11 cellular contexts compared by ENCODE assay signal in the genomic region with DNA sequence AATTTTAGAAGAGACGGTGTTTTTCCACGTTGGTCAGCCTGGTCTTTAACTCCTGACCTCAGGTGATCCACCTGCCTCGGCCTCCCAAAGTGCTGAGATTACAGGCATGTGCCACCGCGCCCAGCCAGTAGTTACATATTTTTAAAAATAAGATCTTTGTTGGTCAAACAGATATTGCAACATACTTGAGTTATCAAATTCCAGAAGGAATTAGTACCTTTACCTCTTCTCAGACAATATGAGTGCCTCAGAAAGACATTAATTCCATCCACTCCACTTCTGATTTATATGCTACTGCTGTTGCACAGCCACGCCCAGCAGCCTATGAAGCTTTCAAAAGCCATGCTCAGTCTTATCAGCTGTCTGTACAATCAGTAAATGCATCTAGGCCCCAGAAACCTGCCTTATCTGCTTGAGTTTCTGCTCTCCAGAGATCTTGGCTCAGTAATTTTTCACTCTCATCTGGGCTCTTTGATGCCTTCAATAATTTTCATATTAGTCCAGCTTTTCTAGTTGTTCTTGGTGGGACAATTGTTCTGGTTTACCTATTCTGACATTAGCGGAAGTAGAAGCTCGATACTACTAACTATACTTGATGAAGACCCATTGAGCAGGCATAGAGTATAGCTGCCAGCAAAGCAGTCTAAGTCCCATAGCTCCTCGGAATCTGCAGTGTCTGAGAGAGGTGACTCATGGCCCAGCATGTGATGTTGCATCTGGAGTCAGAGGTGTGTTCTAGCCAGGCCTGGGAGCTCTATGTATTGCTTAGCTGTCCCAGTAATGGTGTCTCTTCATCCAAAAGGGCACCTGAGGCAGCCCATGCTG. TPM values are rescaled to one million over a fixed set of nuclear protein-coding genes. Genes with fewer than 3 reads are reported as not detected.
A peak's percentile ranks its signal among the peaks of the same experiment; 100 is the strongest.
DNase-seq lines count a peak whose midpoint lies in the region; ATAC-seq and TF ChIP-seq lines count a peak whose summit lies in the region.
"Had no signal": no experiment of that assay in that cellular context is flagged by ENCODE, and none has a peak within 500 bp of the region (broad histone marks: within the 10 kb centered on the region; RNA-seq: fewer than 3 reads in every experiment).

No MANE protein-coding gene starts in this region.

- DNase-seq in Calu3 (peak; percentile 57), HuH-7.5 (ENCODE audit: low spot score) (peak; percentile 27), astrocyte of the cerebellum (ENCODE audit: low read depth) (peak; percentile 40), T1000 (lab: John Stamatoyannopoulos, UW) (no peak), lower lobe of right lung (no peak), anterior cingulate cortex (lab: John Stamatoyannopoulos, UW) (no peak)
- no peak for DNase-seq in naive thymus-derived CD4-positive, alpha-beta T cell
- no peak for DNase-seq in CD8-positive, alpha-beta T cell
- DNase-seq: amygdala, NCI-H446 treated with DMSO at 0.1 percent for 48 hours had no signal

- no TSS peak for BruUV-seq in Calu3 (replicated peaks; lab: Mats Ljungman, UMichigan)

- no peak for ATAC-seq in naive thymus-derived CD4-positive, alpha-beta T cell
- ATAC-seq in CD8-positive, alpha-beta T cell, result no peak
- ATAC-seq in lower lobe of right lung, result no peak

- POLR2A ChIA-PET in naive thymus-derived CD4-positive, alpha-beta T cell (lab: Charles Lee), result interaction anchor here (0.7 to 1.9 kb wide), 3 partner anchors 17 to 266 kb away, joined by 3 to 12 read pairs (median 3); no protein-coding TSS in a partner anchor
- POLR2A ChIA-PET in CD8-positive, alpha-beta T cell (lab: Charles Lee), result interaction anchor here (0.9 to 1.0 kb wide), 2 partner anchors 31 to 47 kb away, joined by 3 read pairs; no protein-coding TSS in a partner anchor

- peaks cover 17% of the 10 kb centered on the region for H3K4me1 Mint-ChIP-seq in Calu3 (ENCODE audit: low read depth, unreplicated experiment)
- peaks cover 19 to 43% (median 36%) of the 10 kb centered on the region in 7 donors for H3K4me1 Mint-ChIP-seq in naive thymus-derived CD4-positive, alpha-beta T cell
- H3K4me1 Mint-ChIP-seq in CD8-positive, alpha-beta T cell (ENCODE audit: low read depth), result peaks cover 32% of the 10 kb centered on the region

- no peaks in the 10 kb centered on the region for H3K36me3 Mint-ChIP-seq in Calu3 (ENCODE audit: insufficient read depth, unreplicated experiment)
- H3K36me3 Mint-ChIP-seq in naive thymus-derived CD4-positive, alpha-beta T cell, result peaks cover 0 to 4% (median 0%) of the 10 kb centered on the region in 5 donors
- no peaks in the 10 kb centered on the region for H3K36me3 Mint-ChIP-seq in CD8-positive, alpha-beta T cell

- no peaks in the 10 kb centered on the region for H3K27me3 ChIP-seq in naive thymus-derived CD4-positive, alpha-beta T cell (ENCODE audit: control insufficient read depth in 2 of 2, insufficient read depth in 2 of 2, low read length in 2 of 2)
- no peaks in the 10 kb centered on the region for H3K27me3 ChIP-seq in CD8-positive, alpha-beta T cell (ENCODE audit: insufficient read depth, low read length)
- no peaks in the 10 kb centered on the region for H3K27me3 ChIP-seq in lower lobe of right lung (ENCODE audit: low read depth)

- no peak overlapping the region for H3K4me3 ChIP-seq in astrocyte of the cerebellum (ENCODE audit: low read depth, low read length)
- no peak overlapping the region for H3K4me3 ChIP-seq in naive thymus-derived CD4-positive, alpha-beta T cell (ENCODE audit: low read length)
- H3K4me3 ChIP-seq in CD8-positive, alpha-beta T cell (ENCODE audit: low read depth, low read length), result no peak overlapping the region
- no peak overlapping the region for H3K4me3 ChIP-seq in lower lobe of right lung

- no peaks in the 10 kb centered on the region for H3K36me3 ChIP-seq in naive thymus-derived CD4-positive, alpha-beta T cell (ENCODE audit: control insufficient read depth in 2 of 3, insufficient read depth in 3 of 3, low read length in 3 of 3)
- no peaks in the 10 kb centered on the region for H3K36me3 ChIP-seq in CD8-positive, alpha-beta T cell (ENCODE audit: insufficient read depth, low read length)
- no peaks in the 10 kb centered on the region for H3K36me3 ChIP-seq in lower lobe of right lung

- no peaks in the 10 kb centered on the region for H3K9me3 ChIP-seq in naive thymus-derived CD4-positive, alpha-beta T cell (ENCODE audit: control insufficient read depth in 2 of 3, low read length in 3 of 3)
- H3K9me3 ChIP-seq in CD8-positive, alpha-beta T cell (ENCODE audit: low read length), result no peaks in the 10 kb centered on the region
- no peaks in the 10 kb centered on the region for H3K9me3 ChIP-seq in lower lobe of right lung

- no peak overlapping the region for H3K27ac ChIP-seq in naive thymus-derived CD4-positive, alpha-beta T cell (ENCODE audit: low read depth, low read length)
- H3K27ac ChIP-seq in CD8-positive, alpha-beta T cell (ENCODE audit: low read depth, low read length), result no peak overlapping the region
- H3K27ac ChIP-seq in lower lobe of right lung, result no peak overlapping the region

- intact Hi-C loops in Calu3 (cut with micrococcal nuclease; ENCODE audit: unreplicated experiment), result loop anchor here (2.0 kb wide), 1 partner anchor 45 kb away; no protein-coding TSS in a partner anchor
- intact Hi-C loops in naive thymus-derived CD4-positive, alpha-beta T cell (cut with micrococcal nuclease), result loop anchor here (5.0 kb wide), 1 partner anchor 118 kb away; a partner anchor contains a TSS
- intact Hi-C loops in CD8-positive, alpha-beta T cell (cut with DNase I, micrococcal nuclease), result no loop called here
- intact Hi-C loops in lower lobe of right lung (cut with DNase I), result no loop called here

- no peak for TF ChIP-seq CTCF in Calu3 (IDR thresholded peaks at IDR 0.05; ENCODE audit: unreplicated experiment)
- no peak for TF ChIP-seq CTCF in astrocyte of the cerebellum (IDR thresholded peaks at IDR 0.05; ENCODE audit: low read depth, low read length, missing control alignments)
- no peak for TF ChIP-seq CTCF in CD8-positive, alpha-beta T cell (IDR thresholded peaks at IDR 0.05)
- no peak for TF ChIP-seq CTCF in lower lobe of right lung (IDR thresholded peaks at IDR 0.05)

- in situ Hi-C loops in astrocyte of the cerebellum (cut with HindIII; ENCODE audit: low sequenced_read_pairs), result no loop called here

- no peaks in the 10 kb centered on the region for H3K27me3 Mint-ChIP-seq in Calu3 (ENCODE audit: unreplicated experiment)
- no peaks in the 10 kb centered on the region for H3K27me3 Mint-ChIP-seq in naive thymus-derived CD4-positive, alpha-beta T cell
- H3K27me3 Mint-ChIP-seq in CD8-positive, alpha-beta T cell (ENCODE audit: low read depth), result no peaks in the 10 kb centered on the region

- H3K27ac Mint-ChIP-seq in Calu3 (ENCODE audit: unreplicated experiment), result peak overlapping the region; percentile 47
- peak overlapping the region in 6 of 9 donors; percentile 11 to 78 (median 52) for H3K27ac Mint-ChIP-seq in naive thymus-derived CD4-positive, alpha-beta T cell
- H3K27ac Mint-ChIP-seq in CD8-positive, alpha-beta T cell, result no peak overlapping the region
- H3K27ac Mint-ChIP-seq: T-helper 1 cell treated with Interleukin-12 subunit alpha and Interleukin-12 subunit beta and Interleukin-4 antibody, amounts not matched to agents 30 μg/mL and 1 μg/mL, for 36 hours had no signal

- H3K4me1 ChIP-seq in naive thymus-derived CD4-positive, alpha-beta T cell (ENCODE audit: control insufficient read depth in 2 of 2, insufficient read depth in 2 of 2, low read length in 2 of 2), result peaks cover 22 to 23% of the 10 kb centered on the region in 2 donors
- H3K4me1 ChIP-seq in CD8-positive, alpha-beta T cell (ENCODE audit: insufficient read depth, low read length), result peaks cover 33% of the 10 kb centered on the region
- no peaks in the 10 kb centered on the region for H3K4me1 ChIP-seq in lower lobe of right lung

- CTCF ChIA-PET in Calu3 (lab: Charles Lee), result interaction anchor here (1.0 to 1.1 kb wide), 2 partner anchors 10 to 15 kb away, joined by 3 to 4 read pairs; no protein-coding TSS in a partner anchor
- CTCF ChIA-PET in naive thymus-derived CD4-positive, alpha-beta T cell (lab: Charles Lee), result interaction anchor here (0.8 kb wide), 2 partner anchors 43 to 47 kb away, joined by 3 read pairs; a partner anchor contains a TSS
- CTCF ChIA-PET in CD8-positive, alpha-beta T cell (lab: Charles Lee), result interaction anchor here (0.5 to 1.3 kb wide), 4 partner anchors 8 to 295 kb away, joined by 3 to 5 read pairs (median 3); a partner anchor contains a TSS

- no peaks in the 10 kb centered on the region for H3K9me3 Mint-ChIP-seq in Calu3 (ENCODE audit: low read depth, unreplicated experiment)
- no peaks in the 10 kb centered on the region for H3K9me3 Mint-ChIP-seq in naive thymus-derived CD4-positive, alpha-beta T cell
- H3K9me3 Mint-ChIP-seq in CD8-positive, alpha-beta T cell, result no peaks in the 10 kb centered on the region
- H3K9me3 Mint-ChIP-seq: T-helper 1 cell treated with Interleukin-12 subunit alpha and Interleukin-12 subunit beta and Interleukin-4 antibody, amounts not matched to agents 30 μg/mL and 1 μg/mL, for 36 hours had no signal

- H3K4me3 Mint-ChIP-seq in Calu3 (ENCODE audit: low read depth, unreplicated experiment), result peak overlapping the region; percentile 27
- H3K4me3 Mint-ChIP-seq in naive thymus-derived CD4-positive, alpha-beta T cell, result no peak overlapping the region
- H3K4me3 Mint-ChIP-seq in CD8-positive, alpha-beta T cell, result no peak overlapping the region
- H3K4me3 Mint-ChIP-seq: T-helper 1 cell treated with Interleukin-12 subunit alpha and Interleukin-12 subunit beta and Interleukin-4 antibody, amounts not matched to agents 30 μg/mL and 1 μg/mL, for 36 hours had no signal

RNA-seq across cellular contexts. Expression of a gene that starts 47.7 kb away (rescaled TPM):
- total RNA-seq in Calu3 (2022), result 71.5 and 86.9 TPM in 2 replicates
- 10 to 100 TPM; 47.1 to 68.8 (median 53.7) TPM for total RNA-seq in naive thymus-derived CD4-positive, alpha-beta T cell
- polyA plus RNA-seq in naive thymus-derived CD4-positive, alpha-beta T cell, result 1 to 10 TPM; 4.3 to 4.8 TPM
- total RNA-seq in CD8-positive, alpha-beta T cell, result 10 to 100 TPM; 78.7 to 83.3 TPM
- 21.2 TPM for total RNA-seq in lower lobe of right lung

Comparison
In these comparisons a context has a peak if more than half of its experiments do, and no peak if none do; other contexts are left out.
1. DNase-seq: peak in Calu3 (single experiment), HuH-7.5 (single experiment) and astrocyte of the cerebellum (single experiment); none in naive thymus-derived CD4-positive, alpha-beta T cell (0 of 9), CD8-positive, alpha-beta T cell (0 of 7), T1000 (single experiment), lower lobe of right lung (single experiment) and anterior cingulate cortex (0 of 58).
2. intact Hi-C loops: an anchor here in Calu3 (2.0 kb wide) and naive thymus-derived CD4-positive, alpha-beta T cell (5.0 kb wide); none called in CD8-positive, alpha-beta T cell and lower lobe of right lung.